ENCODE assay signal across 17 cellular contexts in the genomic region with DNA sequence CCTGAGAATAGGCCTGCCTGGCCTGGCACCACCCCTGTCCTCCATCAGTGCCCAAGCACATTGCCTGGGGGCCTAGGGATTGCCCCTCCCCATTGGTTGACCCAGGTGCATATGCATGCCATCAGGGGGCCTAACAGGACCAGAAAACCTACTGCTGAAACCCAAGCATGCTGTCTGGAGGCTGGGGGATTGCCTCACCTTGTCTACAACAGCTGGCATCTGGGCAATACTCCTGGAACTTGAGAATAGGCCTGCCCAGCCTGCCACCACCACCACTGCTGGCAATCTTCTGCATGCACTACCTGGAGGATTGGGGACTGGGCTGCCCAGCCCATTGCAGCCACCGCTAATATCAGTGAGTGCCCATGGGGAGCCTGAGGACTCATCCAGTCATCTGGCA.
"Had no signal": no experiment of that assay in that cellular context is flagged by ENCODE, and none has a peak within 500 bp of the region (broad histone marks: within the 10 kb centered on the region; RNA-seq: fewer than 3 reads in every experiment).

No MANE protein-coding gene starts in this region.

- H3K4me3 ChIP-seq: cardiac muscle cell, dorsolateral prefrontal cortex, tibial nerve, uterus had no signal

- H3K27ac Mint-ChIP-seq: activated naive CD4-positive, alpha-beta T cell treated with anti-CD3 and anti-CD28 coated beads, Interleukin-2, amount 10 ng/mL, durations not matched to agents 7 days and 5 days; activated T-helper 2 cell treated with anti-CD3 and anti-CD28 coated beads, Interferon-gamma antibody, Interleukin-2, Interleukin-4, amounts not matched to agents 10 μg/mL and 5 μg/mL and 100 μg/mL, durations not matched to agents 14 hours and 24 hours and 36 hours; endodermal cell; nephron had no signal

- H3K27ac ChIP-seq: cardiac muscle cell, tibial nerve, uterus had no signal

- H3K9me3 ChIP-seq: uterus had no signal

- H3K4me3 Mint-ChIP-seq: activated naive CD4-positive, alpha-beta T cell treated with anti-CD3 and anti-CD28 coated beads, Interleukin-2, amount 10 ng/mL, durations not matched to agents 7 days and 5 days; endodermal cell; nephron had no signal

- DNase-seq: activated CD4-positive, alpha-beta T cell treated with anti-CD3 and anti-CD28 coated beads, Interleukin-2, amount 50 U/mL, for 48 hours; activated naive CD4-positive, alpha-beta T cell treated with anti-CD3 and anti-CD28 coated beads, Interleukin-2, amount 10 ng/mL, durations not matched to agents 7 days and 5 days; dorsolateral prefrontal cortex; endodermal cell; foreskin fibroblast; glutamatergic neuron; kidney glomerular epithelial cell; left ventricle myocardium superior; mesendoderm; stimulated activated CD4-positive, alpha-beta T cell treated with anti-CD3 and anti-CD28 coated beads, Interleukin-4, amount 100 ng/mL, for 1 hour; stimulated activated naive CD4-positive, alpha-beta T cell; substantia nigra; uterus had no signal

- H3K36me3 ChIP-seq: cardiac muscle cell, tibial nerve, uterus had no signal

- H3K27me3 ChIP-seq: cardiac muscle cell, dorsolateral prefrontal cortex, tibial nerve, uterus had no signal

- ATAC-seq: left ventricle myocardium superior had no signal

- H3K36me3 Mint-ChIP-seq: activated naive CD4-positive, alpha-beta T cell treated with anti-CD3 and anti-CD28 coated beads, Interleukin-2, amount 10 ng/mL, durations not matched to agents 7 days and 5 days had no signal
